Comparison of ENCODE assay signal across 8 cellular contexts in genomic region chr2:70785137-70785911, GRCh38. TPM values are rescaled to one million over a fixed set of nuclear protein-coding genes. Genes with fewer than 3 reads are reported as not detected.
DNase-seq lines count a peak whose midpoint lies in the region; ATAC-seq, FAIRE-seq and TF ChIP-seq lines count a peak whose summit lies in the region.

No MANE protein-coding gene starts in this region.

- ATAC-seq in activated naive CD8-positive, alpha-beta T cell treated with anti-CD3 and anti-CD28 coated beads, Interleukin-2, amount 10 ng/mL, durations not matched to agents 7 days and 5 days (ENCODE audit: low read depth), result peak; percentile 75
- peak; percentile 76 for ATAC-seq in HepG2
- no peak for ATAC-seq in GM21786 (IDR thresholded peaks at IDR 0.05; ENCODE audit: unreplicated experiment)
- ATAC-seq in GM19023 (IDR thresholded peaks at IDR 0.05; ENCODE audit: unreplicated experiment), result no peak

- TF ChIP-seq CTCF in HepG2 (CRISPR knock-in tag; IDR thresholded peaks at IDR 0.05), result peak; percentile 78

- no peak overlapping the region for H2AFZ ChIP-seq in HepG2 (ENCODE audit: low read length)

- WGBS in HepG2 (ENCODE audit: low lambda C conversion rate), result 5% methylated on average over 7 of the region's 7 CpGs

- no peak overlapping the region for H3K27ac Mint-ChIP-seq in activated naive CD8-positive, alpha-beta T cell treated with anti-CD3 and anti-CD28 coated beads, Interleukin-2, amount 10 ng/mL, durations not matched to agents 7 days and 5 days

- no TSS peak for BruUV-seq in HepG2 (replicated peaks; lab: Mats Ljungman, UMichigan)

- H3K9ac ChIP-seq in HepG2 (ENCODE audit: insufficient read depth, low read depth, low read length), result no peak overlapping the region

- no peak for TF ChIP-seq POLR2A in HepG2 (IDR thresholded peaks at IDR 0.05; ENCODE audit: insufficient read depth in 1 of 2, low read depth in 2 of 2, low read length in 2 of 2)

- H3K4me3 Mint-ChIP-seq in activated naive CD8-positive, alpha-beta T cell treated with anti-CD3 and anti-CD28 coated beads, Interleukin-2, amount 10 ng/mL, durations not matched to agents 7 days and 5 days, result no peak overlapping the region

- CTCF ChIA-PET in HepG2 (lab: Yijun Ruan, JAX; ENCODE audit: low intra/inter-chr PET ratio, low total read pairs), result interaction anchor here (0.7 to 1.8 kb wide), 4 partner anchors 99 to 484 kb away, joined by 3 to 10 read pairs (median 6); partner anchors contain the start of gene FAM136A

- H3K79me2 ChIP-seq in HepG2 (ENCODE audit: insufficient read depth, low read length), result no peaks in the 10 kb centered on the region

- DNase-seq in COR-L47 (lab: John Stamatoyannopoulos, UW) (peak; percentile 42), HCEC 1CT (peak; percentile 23), NOMO-1 treated with DMSO at 0.1 percent for 48 hours (lab: John Stamatoyannopoulos, UW; ENCODE audit: unreplicated experiment) (peak; percentile 62), HepG2 (ENCODE audit: low spot score) (peak; percentile 38), HK-2 (ENCODE audit: unreplicated experiment) (no peak)
- no peak for DNase-seq in activated naive CD8-positive, alpha-beta T cell treated with anti-CD3 and anti-CD28 coated beads, Interleukin-2, amount 10 ng/mL, durations not matched to agents 7 days and 5 days

- H3K4me3 ChIP-seq in HepG2 (replicated peaks in 1 of 3; ENCODE audit: insufficient read depth in 1 of 3, low read depth in 2 of 3, low read length in 3 of 3), result no peak overlapping the region

- TF ChIP-seq RAD21 in HepG2 (CRISPR knock-in tag; IDR thresholded peaks at IDR 0.05), result peak; percentile 57; the same call in 1 of the 2 replicates

- peaks cover 8% of the 10 kb centered on the region; the same call in 1 of the 2 replicates for H3K4me1 ChIP-seq in HepG2 (ENCODE audit: insufficient read depth, low read length)

- no peaks in the 10 kb centered on the region for H3K36me3 Mint-ChIP-seq in activated naive CD8-positive, alpha-beta T cell treated with anti-CD3 and anti-CD28 coated beads, Interleukin-2, amount 10 ng/mL, durations not matched to agents 7 days and 5 days

- H3K36me3 ChIP-seq in HepG2 (replicated peaks in 1 of 2; ENCODE audit: control insufficient read depth in 1 of 2, insufficient read depth in 2 of 2, low read length in 2 of 2), result no peaks in the 10 kb centered on the region

- H3K9me3 Mint-ChIP-seq in activated naive CD8-positive, alpha-beta T cell treated with anti-CD3 and anti-CD28 coated beads, Interleukin-2, amount 10 ng/mL, durations not matched to agents 7 days and 5 days, result no peaks in the 10 kb centered on the region

- peaks cover 9% of the 10 kb centered on the region for H3K4me1 Mint-ChIP-seq in activated naive CD8-positive, alpha-beta T cell treated with anti-CD3 and anti-CD28 coated beads, Interleukin-2, amount 10 ng/mL, durations not matched to agents 7 days and 5 days

- intact Hi-C loops in HepG2 (cut with micrococcal nuclease; ENCODE audit: unreplicated experiment), result loop anchor here (1.0 to 5.0 kb wide), 3 partner anchors 98 to 483 kb away; partner anchors contain the start of gene FAM136A

- H4K20me1 ChIP-seq in HepG2 (ENCODE audit: insufficient read depth, low read length), result no peaks in the 10 kb centered on the region

- TF ChIP-seq EP300 in HepG2 (IDR thresholded peaks at IDR 0.05; ENCODE audit: low read depth in 2 of 2, low read length in 2 of 2) (no peak), HepG2 (CRISPR knock-in tag; IDR thresholded peaks at IDR 0.05; ENCODE audit: borderline replicate concordance) (no peak)

- H3K27me3 Mint-ChIP-seq in activated naive CD8-positive, alpha-beta T cell treated with anti-CD3 and anti-CD28 coated beads, Interleukin-2, amount 10 ng/mL, durations not matched to agents 7 days and 5 days, result peaks cover 40% of the 10 kb centered on the region

- H3K4me2 ChIP-seq in HepG2 (ENCODE audit: low read depth, low read length), result no peak overlapping the region

- H3K9me3 ChIP-seq in HepG2 (ENCODE audit: low read length), result no peaks in the 10 kb centered on the region

- POLR2A ChIA-PET in activated naive CD8-positive, alpha-beta T cell treated with anti-CD3 and anti-CD28 coated beads, Interleukin-2, amount 10 ng/mL, durations not matched to agents 7 days and 5 days (lab: Charles Lee), result interaction anchor here (1.4 kb wide), 1 partner anchor 129 kb away, joined by 6 read pairs; no protein-coding TSS in a partner anchor
- POLR2A ChIA-PET in HepG2 (lab: Yijun Ruan, JAX), result no interaction called here

- in situ Hi-C loops in HepG2 (cut with HindIII; ENCODE audit: extremely low pct_ligation_motif_present, low pct_unique_long_range_greater_than_20kb), result no loop called here

- peak; percentile 79 for FAIRE-seq in HepG2 (lab: Jason Lieb, UNC)

- no peak overlapping the region for H3K27ac ChIP-seq in HepG2 (ENCODE audit: extremely low read length, insufficient read depth, low read length)

- H3K27me3 ChIP-seq in HepG2 (ENCODE audit: control insufficient read depth in 1 of 2, insufficient read depth in 2 of 2, low read length in 2 of 2), result peaks cover 0 to 8% of the 10 kb centered on the region in 2 experiments; a peak in 1 of 5 replicates

RNA-seq across cellular contexts. Expression of gene FIGLA, which starts 5.1 kb away (rescaled TPM):
- not detected for total RNA-seq in activated naive CD8-positive, alpha-beta T cell treated with anti-CD3 and anti-CD28 coated beads, Interleukin-2, amount 10 ng/mL, durations not matched to agents 7 days and 5 days
- total RNA-seq in HepG2 (2016; rRNA removed; fragmentation: Illumina TruSeq; extraction: Trizol), result not detected in 2 replicates
- not detected in 2 replicates for total RNA-seq in HepG2 (2016; cell fraction: cytosol; rRNA removed; fragmentation: Illumina TruSeq; extraction: Trizol; ENCODE audit: low read depth)
- total RNA-seq in HepG2 (2016; cell fraction: insoluble cytoplasmic fraction; rRNA removed; fragmentation: Illumina TruSeq; extraction: Trizol), result not detected in 2 replicates
- total RNA-seq in HepG2 (2016; cell fraction: membrane; rRNA removed; fragmentation: Illumina TruSeq; extraction: Trizol), result not detected in 2 replicates
- not detected in 2 replicates for total RNA-seq in HepG2 (2016; cell fraction: nucleus; rRNA removed; fragmentation: Illumina TruSeq; extraction: Trizol)
- polyA plus RNA-seq in HepG2 (2011; rRNA removed), result not detected in 2 replicates
- polyA plus RNA-seq in HepG2 (2011; cell fraction: cytosol; rRNA removed), result not detected in 2 replicates
- not detected in 2 replicates for polyA plus RNA-seq in HepG2 (2011; cell fraction: nucleus; rRNA removed)
- polyA plus RNA-seq in HepG2 (2012), result not detected in 2 replicates
- polyA plus RNA-seq in HepG2 (2016; cell fraction: cytosol; fragmentation: Illumina TruSeq; extraction: Trizol; ENCODE audit: low read depth), result not detected in 2 replicates
- not detected in 2 replicates for polyA plus RNA-seq in HepG2 (2016; cell fraction: insoluble cytoplasmic fraction; fragmentation: Illumina TruSeq; extraction: Trizol; ENCODE audit: low read depth)
- polyA plus RNA-seq in HepG2 (2016; cell fraction: membrane; fragmentation: Illumina TruSeq; extraction: Trizol; ENCODE audit: low read depth), result not detected in 2 replicates
- polyA plus RNA-seq in HepG2 (2016; cell fraction: nucleus; fragmentation: Illumina TruSeq; extraction: Trizol; ENCODE audit: insufficient read depth, low read depth), result not detected in 2 replicates
- polyA minus RNA-seq in HepG2 (2011; rRNA and poly(A)+ RNA removed; ENCODE audit: low replicate concordance), result not detected in 2 replicates
- polyA minus RNA-seq in HepG2 (2011; cell fraction: cytosol; rRNA and poly(A)+ RNA removed), result not detected in 2 replicates
- not detected in 2 replicates for polyA minus RNA-seq in HepG2 (2011; cell fraction: nucleus; rRNA and poly(A)+ RNA removed)

RNA-seq across cellular contexts. Expression of gene ADD2, which starts 17.3 kb away (rescaled TPM):
- 10 to 100 TPM; 20.9 to 25.7 TPM for total RNA-seq in activated naive CD8-positive, alpha-beta T cell treated with anti-CD3 and anti-CD28 coated beads, Interleukin-2, amount 10 ng/mL, durations not matched to agents 7 days and 5 days
- total RNA-seq in HepG2 (2016; rRNA removed; fragmentation: Illumina TruSeq; extraction: Trizol), result 0.13 TPM in 1 of 2 replicates, not detected in the other
- not detected in 2 replicates for total RNA-seq in HepG2 (2016; cell fraction: cytosol; rRNA removed; fragmentation: Illumina TruSeq; extraction: Trizol; ENCODE audit: low read depth)
- total RNA-seq in HepG2 (2016; cell fraction: insoluble cytoplasmic fraction; rRNA removed; fragmentation: Illumina TruSeq; extraction: Trizol), result 0.12 and 0.15 TPM in 2 replicates
- total RNA-seq in HepG2 (2016; cell fraction: membrane; rRNA removed; fragmentation: Illumina TruSeq; extraction: Trizol), result 0.09 and 0.21 TPM in 2 replicates
- 0.34 TPM in 1 of 2 replicates, not detected in the other for total RNA-seq in HepG2 (2016; cell fraction: nucleus; rRNA removed; fragmentation: Illumina TruSeq; extraction: Trizol)
- polyA plus RNA-seq in HepG2 (2011; rRNA removed), result 0.05 and 0.07 TPM in 2 replicates
- 0.05 and 0.13 TPM in 2 replicates for polyA plus RNA-seq in HepG2 (2011; cell fraction: cytosol; rRNA removed)
- 0.05 and 0.19 TPM in 2 replicates for polyA plus RNA-seq in HepG2 (2011; cell fraction: nucleus; rRNA removed)
- polyA plus RNA-seq in HepG2 (2012), result 0.05 and 0.07 TPM in 2 replicates
- 0.03 TPM in 1 of 2 replicates, not detected in the other for polyA plus RNA-seq in HepG2 (2016; cell fraction: cytosol; fragmentation: Illumina TruSeq; extraction: Trizol; ENCODE audit: low read depth)
- polyA plus RNA-seq in HepG2 (2016; cell fraction: insoluble cytoplasmic fraction; fragmentation: Illumina TruSeq; extraction: Trizol; ENCODE audit: low read depth), result 0.19 and 0.32 TPM in 2 replicates
- polyA plus RNA-seq in HepG2 (2016; cell fraction: membrane; fragmentation: Illumina TruSeq; extraction: Trizol; ENCODE audit: low read depth), result 0.19 and 0.45 TPM in 2 replicates
- polyA plus RNA-seq in HepG2 (2016; cell fraction: nucleus; fragmentation: Illumina TruSeq; extraction: Trizol; ENCODE audit: insufficient read depth, low read depth), result 0.23 TPM in 1 of 2 replicates, not detected in the other
- polyA minus RNA-seq in HepG2 (2011; rRNA and poly(A)+ RNA removed; ENCODE audit: low replicate concordance), result 1.0 TPM in 1 of 2 replicates, not detected in the other
- not detected in 2 replicates for polyA minus RNA-seq in HepG2 (2011; cell fraction: cytosol; rRNA and poly(A)+ RNA removed)
- polyA minus RNA-seq in HepG2 (2011; cell fraction: nucleus; rRNA and poly(A)+ RNA removed), result not detected in 2 replicates

RNA-seq across cellular contexts. Expression of gene CLEC4F, which starts 35.1 kb away (rescaled TPM):
- total RNA-seq in activated naive CD8-positive, alpha-beta T cell treated with anti-CD3 and anti-CD28 coated beads, Interleukin-2, amount 10 ng/mL, durations not matched to agents 7 days and 5 days, result not detected
- total RNA-seq in HepG2 (2016; rRNA removed; fragmentation: Illumina TruSeq; extraction: Trizol), result 0.13 TPM in 2 replicates
- not detected in 2 replicates for total RNA-seq in HepG2 (2016; cell fraction: cytosol; rRNA removed; fragmentation: Illumina TruSeq; extraction: Trizol; ENCODE audit: low read depth)
- total RNA-seq in HepG2 (2016; cell fraction: insoluble cytoplasmic fraction; rRNA removed; fragmentation: Illumina TruSeq; extraction: Trizol), result 0.07 and 0.09 TPM in 2 replicates
- total RNA-seq in HepG2 (2016; cell fraction: membrane; rRNA removed; fragmentation: Illumina TruSeq; extraction: Trizol), result not detected in 2 replicates
- total RNA-seq in HepG2 (2016; cell fraction: nucleus; rRNA removed; fragmentation: Illumina TruSeq; extraction: Trizol), result 0.13 and 0.50 TPM in 2 replicates
- polyA plus RNA-seq in HepG2 (2011; rRNA removed), result 0.12 and 0.14 TPM in 2 replicates
- polyA plus RNA-seq in HepG2 (2011; cell fraction: cytosol; rRNA removed), result 0.10 and 0.11 TPM in 2 replicates
- polyA plus RNA-seq in HepG2 (2011; cell fraction: nucleus; rRNA removed), result 0.71 and 0.73 TPM in 2 replicates
- polyA plus RNA-seq in HepG2 (2012), result 0.27 and 0.30 TPM in 2 replicates
- polyA plus RNA-seq in HepG2 (2016; cell fraction: cytosol; fragmentation: Illumina TruSeq; extraction: Trizol; ENCODE audit: low read depth), result not detected in 2 replicates
- not detected in 2 replicates for polyA plus RNA-seq in HepG2 (2016; cell fraction: insoluble cytoplasmic fraction; fragmentation: Illumina TruSeq; extraction: Trizol; ENCODE audit: low read depth)
- not detected in 2 replicates for polyA plus RNA-seq in HepG2 (2016; cell fraction: membrane; fragmentation: Illumina TruSeq; extraction: Trizol; ENCODE audit: low read depth)
- 0.17 and 0.49 TPM in 2 replicates for polyA plus RNA-seq in HepG2 (2016; cell fraction: nucleus; fragmentation: Illumina TruSeq; extraction: Trizol; ENCODE audit: insufficient read depth, low read depth)
- polyA minus RNA-seq in HepG2 (2011; rRNA and poly(A)+ RNA removed; ENCODE audit: low replicate concordance), result not detected in 2 replicates
- polyA minus RNA-seq in HepG2 (2011; cell fraction: cytosol; rRNA and poly(A)+ RNA removed), result 0.26 TPM in 1 of 2 replicates, not detected in the other
- 0.26 and 0.75 TPM in 2 replicates for polyA minus RNA-seq in HepG2 (2011; cell fraction: nucleus; rRNA and poly(A)+ RNA removed)

RNA-seq across cellular contexts. Expression of gene CD207, which starts 50.3 kb away (rescaled TPM):
- not detected for total RNA-seq in activated naive CD8-positive, alpha-beta T cell treated with anti-CD3 and anti-CD28 coated beads, Interleukin-2, amount 10 ng/mL, durations not matched to agents 7 days and 5 days
- total RNA-seq in HepG2 (2016; rRNA removed; fragmentation: Illumina TruSeq; extraction: Trizol), result 0.09 and 0.27 TPM in 2 replicates
- not detected in 2 replicates for total RNA-seq in HepG2 (2016; cell fraction: cytosol; rRNA removed; fragmentation: Illumina TruSeq; extraction: Trizol; ENCODE audit: low read depth)
- total RNA-seq in HepG2 (2016; cell fraction: insoluble cytoplasmic fraction; rRNA removed; fragmentation: Illumina TruSeq; extraction: Trizol), result 0.17 TPM in 1 of 2 replicates, not detected in the other
- not detected in 2 replicates for total RNA-seq in HepG2 (2016; cell fraction: membrane; rRNA removed; fragmentation: Illumina TruSeq; extraction: Trizol)
- total RNA-seq in HepG2 (2016; cell fraction: nucleus; rRNA removed; fragmentation: Illumina TruSeq; extraction: Trizol), result 0.19 TPM in 2 replicates
- 0.13 and 0.15 TPM in 2 replicates for polyA plus RNA-seq in HepG2 (2011; rRNA removed)
- polyA plus RNA-seq in HepG2 (2011; cell fraction: cytosol; rRNA removed), result 0.07 and 0.12 TPM in 2 replicates
- 0.21 TPM in 2 replicates for polyA plus RNA-seq in HepG2 (2011; cell fraction: nucleus; rRNA removed)
- 0.16 and 0.19 TPM in 2 replicates for polyA plus RNA-seq in HepG2 (2012)
- not detected in 2 replicates for polyA plus RNA-seq in HepG2 (2016; cell fraction: cytosol; fragmentation: Illumina TruSeq; extraction: Trizol; ENCODE audit: low read depth)
- polyA plus RNA-seq in HepG2 (2016; cell fraction: insoluble cytoplasmic fraction; fragmentation: Illumina TruSeq; extraction: Trizol; ENCODE audit: low read depth), result 0.12 and 0.16 TPM in 2 replicates
- polyA plus RNA-seq in HepG2 (2016; cell fraction: membrane; fragmentation: Illumina TruSeq; extraction: Trizol; ENCODE audit: low read depth), result 0.16 TPM in 1 of 2 replicates, not detected in the other
- 0.33 and 0.40 TPM in 2 replicates for polyA plus RNA-seq in HepG2 (2016; cell fraction: nucleus; fragmentation: Illumina TruSeq; extraction: Trizol; ENCODE audit: insufficient read depth, low read depth)
- polyA minus RNA-seq in HepG2 (2011; rRNA and poly(A)+ RNA removed; ENCODE audit: low replicate concordance), result 0.10 TPM in 1 of 2 replicates, not detected in the other
- not detected in 2 replicates for polyA minus RNA-seq in HepG2 (2011; cell fraction: cytosol; rRNA and poly(A)+ RNA removed)
- polyA minus RNA-seq in HepG2 (2011; cell fraction: nucleus; rRNA and poly(A)+ RNA removed), result 0.25 and 0.39 TPM in 2 replicates

Comparison
In these comparisons a context has a peak if more than half of its experiments do, and no peak if none do; other contexts are left out.
1. DNase-seq: peak in COR-L47 (single experiment), HCEC 1CT (single experiment), NOMO-1 treated with DMSO at 0.1 percent for 48 hours (single experiment) and HepG2 (single experiment); none in activated naive CD8-positive, alpha-beta T cell treated with anti-CD3 and anti-CD28 coated beads, Interleukin-2, amount 10 ng/mL, durations not matched to agents 7 days and 5 days (single experiment) and HK-2 (single experiment).
2. ATAC-seq: peak in activated naive CD8-positive, alpha-beta T cell treated with anti-CD3 and anti-CD28 coated beads, Interleukin-2, amount 10 ng/mL, durations not matched to agents 7 days and 5 days (single experiment) and HepG2 (single experiment); none in GM21786 (single experiment) and GM19023 (single experiment).
3. RNA of gene ADD2, which starts 17.3 kb away (total RNA-seq): 20.9 to 25.7 TPM in activated naive CD8-positive, alpha-beta T cell treated with anti-CD3 and anti-CD28 coated beads, Interleukin-2, amount 10 ng/mL, durations not matched to agents 7 days and 5 days; 0.09 to 0.34 TPM in HepG2; every median in the first group is over 10 times any median in the second.